ENCODE assay signal across 1 cellular context in the genomic region with DNA sequence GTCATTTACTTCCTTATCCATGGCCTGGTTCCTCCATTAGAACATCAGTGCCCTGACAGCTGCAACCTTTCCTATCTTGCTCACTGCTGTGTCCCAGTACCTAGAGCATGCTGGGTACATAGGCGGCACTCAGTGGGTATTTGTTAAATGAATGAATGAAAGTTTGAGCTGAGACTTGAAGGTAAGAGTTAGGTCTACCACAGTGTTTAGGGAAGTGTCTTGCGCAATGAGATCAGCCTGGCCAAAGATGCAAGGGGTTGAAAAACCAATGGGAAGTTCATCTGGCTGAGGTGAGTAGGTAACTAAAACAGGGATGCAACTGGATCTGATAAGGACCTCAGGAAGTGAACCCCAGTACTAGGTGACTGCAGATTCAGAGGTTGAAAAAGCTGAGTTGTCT.
TF ChIP-seq lines count a peak whose summit lies in the region.

No MANE protein-coding gene starts in this region.

TF ChIP-seq in GM23338, 12 proteins besides CTCF, POLR2A, EP300 and RAD21 (continued from another document):
- TF ChIP-seq, protein P1, sequence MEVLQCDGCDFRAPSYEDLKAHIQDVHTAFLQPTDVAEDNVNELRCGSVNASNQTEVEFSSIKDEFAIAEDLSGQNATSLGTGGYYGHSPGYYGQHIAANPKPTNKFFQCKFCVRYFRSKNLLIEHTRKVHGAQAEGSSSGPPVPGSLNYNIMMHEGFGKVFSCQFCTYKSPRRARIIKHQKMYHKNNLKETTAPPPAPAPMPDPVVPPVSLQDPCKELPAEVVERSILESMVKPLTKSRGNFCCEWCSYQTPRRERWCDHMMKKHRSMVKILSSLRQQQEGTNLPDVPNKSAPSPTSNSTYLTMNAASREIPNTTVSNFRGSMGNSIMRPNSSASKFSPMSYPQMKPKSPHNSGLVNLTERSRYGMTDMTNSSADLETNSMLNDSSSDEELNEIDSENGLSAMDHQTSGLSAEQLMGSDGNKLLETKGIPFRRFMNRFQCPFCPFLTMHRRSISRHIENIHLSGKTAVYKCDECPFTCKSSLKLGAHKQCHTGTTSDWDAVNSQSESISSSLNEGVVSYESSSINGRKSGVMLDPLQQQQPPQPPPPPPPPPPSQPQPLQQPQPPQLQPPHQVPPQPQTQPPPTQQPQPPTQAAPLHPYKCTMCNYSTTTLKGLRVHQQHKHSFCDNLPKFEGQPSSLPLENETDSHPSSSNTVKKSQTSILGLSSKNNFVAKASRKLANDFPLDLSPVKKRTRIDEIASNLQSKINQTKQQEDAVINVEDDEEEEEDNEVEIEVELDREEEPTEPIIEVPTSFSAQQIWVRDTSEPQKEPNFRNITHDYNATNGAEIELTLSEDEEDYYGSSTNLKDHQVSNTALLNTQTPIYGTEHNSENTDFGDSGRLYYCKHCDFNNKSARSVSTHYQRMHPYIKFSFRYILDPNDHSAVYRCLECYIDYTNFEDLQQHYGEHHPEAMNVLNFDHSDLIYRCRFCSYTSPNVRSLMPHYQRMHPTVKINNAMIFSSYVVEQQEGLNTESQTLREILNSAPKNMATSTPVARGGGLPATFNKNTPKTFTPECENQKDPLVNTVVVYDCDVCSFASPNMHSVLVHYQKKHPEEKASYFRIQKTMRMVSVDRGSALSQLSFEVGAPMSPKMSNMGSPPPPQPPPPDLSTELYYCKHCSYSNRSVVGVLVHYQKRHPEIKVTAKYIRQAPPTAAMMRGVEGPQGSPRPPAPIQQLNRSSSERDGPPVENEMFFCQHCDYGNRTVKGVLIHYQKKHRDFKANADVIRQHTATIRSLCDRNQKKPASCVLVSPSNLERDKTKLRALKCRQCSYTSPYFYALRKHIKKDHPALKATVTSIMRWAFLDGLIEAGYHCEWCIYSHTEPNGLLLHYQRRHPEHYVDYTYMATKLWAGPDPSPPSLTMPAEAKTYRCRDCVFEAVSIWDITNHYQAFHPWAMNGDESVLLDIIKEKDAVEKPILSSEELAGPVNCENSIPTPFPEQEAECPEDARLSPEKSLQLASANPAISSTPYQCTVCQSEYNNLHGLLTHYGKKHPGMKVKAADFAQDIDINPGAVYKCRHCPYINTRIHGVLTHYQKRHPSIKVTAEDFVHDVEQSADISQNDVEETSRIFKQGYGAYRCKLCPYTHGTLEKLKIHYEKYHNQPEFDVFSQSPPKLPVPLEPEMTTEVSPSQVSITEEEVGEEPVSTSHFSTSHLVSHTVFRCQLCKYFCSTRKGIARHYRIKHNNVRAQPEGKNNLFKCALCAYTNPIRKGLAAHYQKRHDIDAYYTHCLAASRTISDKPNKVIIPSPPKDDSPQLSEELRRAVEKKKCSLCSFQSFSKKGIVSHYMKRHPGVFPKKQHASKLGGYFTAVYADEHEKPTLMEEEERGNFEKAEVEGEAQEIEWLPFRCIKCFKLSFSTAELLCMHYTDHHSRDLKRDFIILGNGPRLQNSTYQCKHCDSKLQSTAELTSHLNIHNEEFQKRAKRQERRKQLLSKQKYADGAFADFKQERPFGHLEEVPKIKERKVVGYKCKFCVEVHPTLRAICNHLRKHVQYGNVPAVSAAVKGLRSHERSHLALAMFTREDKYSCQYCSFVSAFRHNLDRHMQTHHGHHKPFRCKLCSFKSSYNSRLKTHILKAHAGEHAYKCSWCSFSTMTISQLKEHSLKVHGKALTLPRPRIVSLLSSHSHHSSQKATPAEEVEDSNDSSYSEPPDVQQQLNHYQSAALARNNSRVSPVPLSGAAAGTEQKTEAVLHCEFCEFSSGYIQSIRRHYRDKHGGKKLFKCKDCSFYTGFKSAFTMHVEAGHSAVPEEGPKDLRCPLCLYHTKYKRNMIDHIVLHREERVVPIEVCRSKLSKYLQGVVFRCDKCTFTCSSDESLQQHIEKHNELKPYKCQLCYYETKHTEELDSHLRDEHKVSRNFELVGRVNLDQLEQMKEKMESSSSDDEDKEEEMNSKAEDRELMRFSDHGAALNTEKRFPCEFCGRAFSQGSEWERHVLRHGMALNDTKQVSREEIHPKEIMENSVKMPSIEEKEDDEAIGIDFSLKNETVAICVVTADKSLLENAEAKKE (CRISPR knock-in tag; IDR thresholded peaks at IDR 0.05), result no peak
- TF ChIP-seq, protein P2, sequence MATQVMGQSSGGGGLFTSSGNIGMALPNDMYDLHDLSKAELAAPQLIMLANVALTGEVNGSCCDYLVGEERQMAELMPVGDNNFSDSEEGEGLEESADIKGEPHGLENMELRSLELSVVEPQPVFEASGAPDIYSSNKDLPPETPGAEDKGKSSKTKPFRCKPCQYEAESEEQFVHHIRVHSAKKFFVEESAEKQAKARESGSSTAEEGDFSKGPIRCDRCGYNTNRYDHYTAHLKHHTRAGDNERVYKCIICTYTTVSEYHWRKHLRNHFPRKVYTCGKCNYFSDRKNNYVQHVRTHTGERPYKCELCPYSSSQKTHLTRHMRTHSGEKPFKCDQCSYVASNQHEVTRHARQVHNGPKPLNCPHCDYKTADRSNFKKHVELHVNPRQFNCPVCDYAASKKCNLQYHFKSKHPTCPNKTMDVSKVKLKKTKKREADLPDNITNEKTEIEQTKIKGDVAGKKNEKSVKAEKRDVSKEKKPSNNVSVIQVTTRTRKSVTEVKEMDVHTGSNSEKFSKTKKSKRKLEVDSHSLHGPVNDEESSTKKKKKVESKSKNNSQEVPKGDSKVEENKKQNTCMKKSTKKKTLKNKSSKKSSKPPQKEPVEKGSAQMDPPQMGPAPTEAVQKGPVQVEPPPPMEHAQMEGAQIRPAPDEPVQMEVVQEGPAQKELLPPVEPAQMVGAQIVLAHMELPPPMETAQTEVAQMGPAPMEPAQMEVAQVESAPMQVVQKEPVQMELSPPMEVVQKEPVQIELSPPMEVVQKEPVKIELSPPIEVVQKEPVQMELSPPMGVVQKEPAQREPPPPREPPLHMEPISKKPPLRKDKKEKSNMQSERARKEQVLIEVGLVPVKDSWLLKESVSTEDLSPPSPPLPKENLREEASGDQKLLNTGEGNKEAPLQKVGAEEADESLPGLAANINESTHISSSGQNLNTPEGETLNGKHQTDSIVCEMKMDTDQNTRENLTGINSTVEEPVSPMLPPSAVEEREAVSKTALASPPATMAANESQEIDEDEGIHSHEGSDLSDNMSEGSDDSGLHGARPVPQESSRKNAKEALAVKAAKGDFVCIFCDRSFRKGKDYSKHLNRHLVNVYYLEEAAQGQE (IDR thresholded peaks at IDR 0.05; ENCODE audit: unreplicated experiment), result no peak
- TF ChIP-seq STAT1 (IDR thresholded peaks at IDR 0.05; ENCODE audit: unreplicated experiment) (no peak), POLR2AphosphoS5 (IDR thresholded peaks at IDR 0.05; ENCODE audit: low read depth) (no peak), CREB1 (CRISPR knock-in tag; IDR thresholded peaks at IDR 0.05; ENCODE audit: low read depth) (no peak), EZH2phosphoT487 (IDR thresholded peaks at IDR 0.05; ENCODE audit: unreplicated experiment) (no peak), ZNF331 (CRISPR knock-in tag; IDR thresholded peaks at IDR 0.05; ENCODE audit: low read depth) (no peak), NANOG (IDR thresholded peaks at IDR 0.05; ENCODE audit: borderline replicate concordance) (no peak), EZH2 (IDR thresholded peaks at IDR 0.05; ENCODE audit: low read depth, unreplicated experiment) (no peak), ZNF114 (CRISPR knock-in tag; IDR thresholded peaks at IDR 0.05) (no peak)
- TF ChIP-seq, protein P3, sequence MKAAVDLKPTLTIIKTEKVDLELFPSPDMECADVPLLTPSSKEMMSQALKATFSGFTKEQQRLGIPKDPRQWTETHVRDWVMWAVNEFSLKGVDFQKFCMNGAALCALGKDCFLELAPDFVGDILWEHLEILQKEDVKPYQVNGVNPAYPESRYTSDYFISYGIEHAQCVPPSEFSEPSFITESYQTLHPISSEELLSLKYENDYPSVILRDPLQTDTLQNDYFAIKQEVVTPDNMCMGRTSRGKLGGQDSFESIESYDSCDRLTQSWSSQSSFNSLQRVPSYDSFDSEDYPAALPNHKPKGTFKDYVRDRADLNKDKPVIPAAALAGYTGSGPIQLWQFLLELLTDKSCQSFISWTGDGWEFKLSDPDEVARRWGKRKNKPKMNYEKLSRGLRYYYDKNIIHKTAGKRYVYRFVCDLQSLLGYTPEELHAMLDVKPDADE (IDR thresholded peaks at IDR 0.05), result no peak
